Comparison of ENCODE assay signal across 9 cellular contexts in the genomic region with DNA sequence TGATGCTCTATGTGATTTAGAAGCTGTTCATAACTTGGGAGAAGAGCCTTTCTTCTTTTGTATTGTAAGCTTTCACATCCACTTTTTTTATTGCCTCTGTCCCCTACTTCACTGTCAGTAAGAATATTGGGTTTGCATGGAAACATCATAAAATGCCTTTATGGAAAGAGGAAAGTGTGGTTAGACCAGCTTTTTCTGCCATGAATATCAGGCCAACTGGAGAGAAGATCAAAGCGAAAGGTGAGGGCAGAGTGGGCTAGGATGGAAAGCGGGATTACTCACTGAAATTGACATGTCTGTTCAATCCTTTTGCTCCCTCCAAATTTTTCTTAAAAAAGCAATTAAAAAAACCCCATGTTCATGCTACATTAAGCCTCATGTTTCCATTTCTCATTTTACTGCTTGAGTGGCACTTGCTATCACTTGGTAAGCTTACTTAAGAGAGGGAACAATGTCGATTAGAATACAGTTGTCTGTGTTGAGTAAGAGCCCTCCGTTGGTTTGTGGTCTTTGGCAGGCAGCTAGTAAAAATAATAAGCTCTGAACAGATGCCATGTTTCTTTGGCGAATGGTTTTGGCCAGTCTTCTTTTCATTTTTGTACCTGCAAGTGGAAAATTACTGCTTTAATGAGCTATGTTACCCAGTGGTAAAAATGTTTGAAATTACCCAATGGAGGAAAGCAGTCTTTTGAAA. TPM values are rescaled to one million over a fixed set of nuclear protein-coding genes. Genes with fewer than 3 reads are reported as not detected.
DNase-seq lines count a peak whose midpoint lies in the region; ATAC-seq and TF ChIP-seq lines count a peak whose summit lies in the region.
"Had no signal": no experiment of that assay in that cellular context is flagged by ENCODE, and none has a peak within 500 bp of the region (broad histone marks: within the 10 kb centered on the region; RNA-seq: fewer than 3 reads in every experiment).

No MANE protein-coding gene starts in this region.

- H3K27me3 ChIP-seq in PC-3 (ENCODE audit: low read length) (0 out of 2 replicates have a peak, but pooled peaks cover 14% of the 10 kb centered on the region), testis (no peaks in the 10 kb centered on the region), spleen (replicated peaks in 1 of 7) (peaks cover 0 to 24% (median 0%) of the 10 kb centered on the region in 7 donors)

- TF ChIP-seq POLR2A in testis (IDR thresholded peaks at IDR 0.05) (no peak), spleen (IDR thresholded peaks at IDR 0.05) (no peak)

- H3K79me2 ChIP-seq in PC-3 (ENCODE audit: low read length) = no peaks in the 10 kb centered on the region

- intact Hi-C loops in PC-3 (cut with micrococcal nuclease) = loop anchor here (1.0 to 2.0 kb wide), 3 partner anchors 98 to 138 kb away; no protein-coding TSS in a partner anchor
- intact Hi-C loops in testis (cut with DNase I; ENCODE audit: low total_unique reads) = no loop called here
- intact Hi-C loops in spleen (cut with DNase I; ENCODE audit: low total_unique reads) = no loop called here

- H3K27ac ChIP-seq in PC-3 (ENCODE audit: low read length) = no peak overlapping the region
- H3K27ac ChIP-seq in testis = peak overlapping the region; percentile 24 to 69
- H3K27ac ChIP-seq in spleen = no peak overlapping the region
- H3K27ac ChIP-seq: foreskin keratinocyte had no signal

- no peak overlapping the region for H3K4me2 ChIP-seq in PC-3 (ENCODE audit: low read length)

- no peaks in the 10 kb centered on the region for H3K36me3 ChIP-seq in PC-3 (ENCODE audit: low read depth, low read length)
- H3K36me3 ChIP-seq in testis (ENCODE audit: low read depth, missing control alignments) = no peaks in the 10 kb centered on the region
- no peaks in the 10 kb centered on the region for H3K36me3 ChIP-seq in spleen

- no TSS peak for BruUV-seq in PC-3 (replicated peaks; lab: Mats Ljungman, UMichigan)

- H3K4me3 ChIP-seq in PC-3 (ENCODE audit: low read length) = no peak overlapping the region
- no peak overlapping the region for H3K4me3 ChIP-seq in fibroblast of villous mesenchyme (ENCODE audit: low read depth, low read length)
- H3K4me3 ChIP-seq in testis = no peak overlapping the region
- H3K4me3 ChIP-seq in spleen = no peak overlapping the region

- no peaks in the 10 kb centered on the region for H3K9me2 ChIP-seq in PC-3 (replicated peaks; ENCODE audit: low read length)

- no peak overlapping the region for H3K9ac ChIP-seq in PC-3 (ENCODE audit: low read length)

- no peak overlapping the region for H2AFZ ChIP-seq in PC-3 (ENCODE audit: low read length)

- peak; percentile 16 for DNase-seq in NCI-H1694 (lab: John Stamatoyannopoulos, UW)
- DNase-seq in NCI-H1694 treated with DMSO at 0.1 percent for 48 hours (lab: John Stamatoyannopoulos, UW) = no peak
- DNase-seq in PC-3 = peak; percentile 4
- peak; percentile 8 for DNase-seq in fibroblast of villous mesenchyme (ENCODE audit: low read depth)
- DNase-seq in testis = no peak
- DNase-seq in spleen = no peak
- no peak for DNase-seq in DMS153 treated with DMSO at 0.1 percent for 48 hours (lab: John Stamatoyannopoulos, UW; ENCODE audit: unreplicated experiment)

- no peak for TF ChIP-seq CTCF in PC-3 (conservative IDR thresholded peaks at IDR 0.05; ENCODE audit: low read depth, low read length)
- no peak for TF ChIP-seq CTCF in fibroblast of villous mesenchyme (IDR thresholded peaks at IDR 0.05; ENCODE audit: insufficient read depth, low read depth, low read length)
- no peak for TF ChIP-seq CTCF in testis (IDR thresholded peaks at IDR 0.05)
- no peak for TF ChIP-seq CTCF in spleen (IDR thresholded peaks at IDR 0.05 in 8 of 11, conservative IDR thresholded peaks at IDR 0.05 in 3 of 11)

- WGBS in testis, 2 donors = 48 to 54% methylated on average over 5 of the region's 5 CpGs
- WGBS in spleen, 5 donors = 54 to 85% (median 61%) methylated on average over 5 of the region's 5 CpGs

- no peaks in the 10 kb centered on the region for H3F3A ChIP-seq in PC-3 (ENCODE audit: low read length, unreplicated experiment)

- CTCF ChIA-PET in PC-3 (lab: Charles Lee) = interaction anchor here (0.6 to 1.7 kb wide), 4 partner anchors 103 to 417 kb away, joined by 3 to 27 read pairs (median 4); no protein-coding TSS in a partner anchor

- H3K4me1 ChIP-seq in PC-3 (ENCODE audit: insufficient read depth, low read length) (no peaks in the 10 kb centered on the region), testis (peaks cover 5% of the 10 kb centered on the region), spleen (no peaks in the 10 kb centered on the region)

- H3K9me3 ChIP-seq in PC-3 (ENCODE audit: low read length) (no peaks in the 10 kb centered on the region), testis (no peaks in the 10 kb centered on the region), spleen (no peaks in the 10 kb centered on the region)

- H4K20me1 ChIP-seq in PC-3 (ENCODE audit: low read length) = no peaks in the 10 kb centered on the region

- POLR2A ChIA-PET in PC-3 (lab: Charles Lee; ENCODE audit: unreplicated experiment) = no interaction called here

- ATAC-seq in PC-3 (no peak; the same call in 1 of the 2 replicates), GM21619 (IDR thresholded peaks at IDR 0.05; ENCODE audit: unreplicated experiment) (no peak)

RNA-seq across cellular contexts. Expression of a gene that starts 35.9 kb away (rescaled TPM):
- total RNA-seq in PC-3 (2014; rRNA removed) (not detected in 2 replicates), fibroblast of villous mesenchyme (not detected in 2 replicates), testis (1 to 10 TPM; 1.5 to 3.1 TPM), spleen (not detected)
- polyA plus RNA-seq in testis (ENCODE audit: insufficient read depth, low read depth, low replicate concordance) (0.99 TPM), spleen (not detected)
- total RNA-seq: foreskin keratinocyte had no signal
- polyA plus RNA-seq: foreskin keratinocyte had no signal

Comparison
In these comparisons a context has a peak if more than half of its experiments do, and no peak if none do; other contexts are left out.
1. DNase-seq: peak in NCI-H1694 (single experiment), PC-3 (single experiment) and fibroblast of villous mesenchyme (single experiment); none in NCI-H1694 treated with DMSO at 0.1 percent for 48 hours (single experiment), testis (single experiment), spleen (single experiment) and DMS153 treated with DMSO at 0.1 percent for 48 hours (single experiment).
2. H3K27ac ChIP-seq: peak in testis (2 of 2); none in PC-3 (single experiment) and spleen (0 of 8).